17 cellular contexts compared by ENCODE assay signal in genomic region chrX:2450681-2451080, GRCh38.
"Had no signal": no experiment of that assay in that cellular context is flagged by ENCODE, and none has a peak within 500 bp of the region (broad histone marks: within the 10 kb centered on the region; RNA-seq: fewer than 3 reads in every experiment).

No MANE protein-coding gene starts in this region.

- H3K27ac Mint-ChIP-seq: activated B cell treated with CpG ODN at 0.5 μM for 24 hours; activated CD4-positive, alpha-beta T cell treated with anti-CD3 and anti-CD28 coated beads, Interleukin-2, amount 10 ng/mL, durations not matched to agents 24 days and 14 days; activated T-helper 17 cell treated with anti-CD3 and anti-CD28 coated beads, Interleukin-2, amount 50 U/mL, for 72 hours; natural killer cell; stimulated activated naive CD8-positive, alpha-beta T cell treated with anti-CD3 and anti-CD28 coated beads, Interleukin-15, Interleukin-2, amounts not matched to agents 100 ng/mL and 50 ng/mL, for 24 hours; T-helper 1 cell treated with Interleukin-12 subunit alpha and Interleukin-12 subunit beta and Interleukin-4 antibody, amounts not matched to agents 30 μg/mL and 1 μg/mL, for 36 hours had no signal

- H3K9me3 Mint-ChIP-seq: activated T-helper 17 cell treated with anti-CD3 and anti-CD28 coated beads, Interleukin-2, amount 50 U/mL, for 72 hours; natural killer cell had no signal

- H3K27me3 ChIP-seq: esophagus squamous epithelium, foreskin keratinocyte, right lobe of liver had no signal

- FAIRE-seq: islet of Langerhans had no signal

- H3K4me3 ChIP-seq: esophagus squamous epithelium, mucosa of descending colon, psoas muscle, right lobe of liver had no signal

- H3K27ac ChIP-seq: esophagus squamous epithelium, foreskin keratinocyte, psoas muscle, right lobe of liver had no signal

- H3K27me3 Mint-ChIP-seq: activated B cell treated with CpG ODN at 0.5 μM for 24 hours; activated CD4-positive, alpha-beta T cell treated with anti-CD3 and anti-CD28 coated beads, Interleukin-2, amount 10 ng/mL, durations not matched to agents 24 days and 14 days; activated T-helper 17 cell treated with anti-CD3 and anti-CD28 coated beads, Interleukin-2, amount 50 U/mL, for 72 hours; brain; stimulated activated naive CD8-positive, alpha-beta T cell treated with anti-CD3 and anti-CD28 coated beads, Interleukin-15, Interleukin-2, amounts not matched to agents 100 ng/mL and 50 ng/mL, for 24 hours had no signal

- H3K36me3 Mint-ChIP-seq: natural killer cell had no signal

- H3K4me3 Mint-ChIP-seq: activated B cell treated with CpG ODN at 0.5 μM for 24 hours; activated CD4-positive, alpha-beta T cell treated with anti-CD3 and anti-CD28 coated beads, Interleukin-2, amount 10 ng/mL, durations not matched to agents 24 days and 14 days; activated T-helper 17 cell treated with anti-CD3 and anti-CD28 coated beads, Interleukin-2, amount 50 U/mL, for 72 hours; brain; natural killer cell; stimulated activated naive CD8-positive, alpha-beta T cell treated with anti-CD3 and anti-CD28 coated beads, Interleukin-15, Interleukin-2, amounts not matched to agents 100 ng/mL and 50 ng/mL, for 24 hours; T-helper 1 cell treated with Interleukin-12 subunit alpha and Interleukin-12 subunit beta and Interleukin-4 antibody, amounts not matched to agents 30 μg/mL and 1 μg/mL, for 36 hours had no signal

- ATAC-seq: activated T-helper 17 cell treated with anti-CD3 and anti-CD28 coated beads, Interleukin-2, amount 50 U/mL, for 72 hours; mucosa of descending colon; natural killer cell; psoas muscle; right lobe of liver had no signal

- H3K4me1 ChIP-seq: foreskin keratinocyte, psoas muscle, right lobe of liver had no signal

- H3K36me3 ChIP-seq: esophagus squamous epithelium, right lobe of liver had no signal

- H3K4me1 Mint-ChIP-seq: activated CD4-positive, alpha-beta T cell treated with anti-CD3 and anti-CD28 coated beads, Interleukin-2, amount 10 ng/mL, durations not matched to agents 24 days and 14 days had no signal

- DNase-seq: activated B cell treated with CpG ODN at 0.5 μM for 24 hours; activated CD4-positive, alpha-beta T cell treated with anti-CD3 and anti-CD28 coated beads, Interleukin-2, amount 10 ng/mL, durations not matched to agents 24 days and 14 days; activated naive CD4-positive, alpha-beta T cell treated with anti-CD3 and anti-CD28 coated beads, Interleukin-2, amount 50 U/mL, for 16 hours; amniotic stem cell; cerebellar nuclear complex; esophagus squamous epithelium; mucosa of descending colon; natural killer cell; psoas muscle; stimulated activated CD4-positive, alpha-beta T cell treated with anti-CD3 and anti-CD28 coated beads, Interleukin-1b, Interleukin-23, amount 100 ng/mL, for 48 hours had no signal

- H3K9me3 ChIP-seq: esophagus squamous epithelium, mucosa of descending colon, psoas muscle, right lobe of liver had no signal
